In the genomic region with DNA sequence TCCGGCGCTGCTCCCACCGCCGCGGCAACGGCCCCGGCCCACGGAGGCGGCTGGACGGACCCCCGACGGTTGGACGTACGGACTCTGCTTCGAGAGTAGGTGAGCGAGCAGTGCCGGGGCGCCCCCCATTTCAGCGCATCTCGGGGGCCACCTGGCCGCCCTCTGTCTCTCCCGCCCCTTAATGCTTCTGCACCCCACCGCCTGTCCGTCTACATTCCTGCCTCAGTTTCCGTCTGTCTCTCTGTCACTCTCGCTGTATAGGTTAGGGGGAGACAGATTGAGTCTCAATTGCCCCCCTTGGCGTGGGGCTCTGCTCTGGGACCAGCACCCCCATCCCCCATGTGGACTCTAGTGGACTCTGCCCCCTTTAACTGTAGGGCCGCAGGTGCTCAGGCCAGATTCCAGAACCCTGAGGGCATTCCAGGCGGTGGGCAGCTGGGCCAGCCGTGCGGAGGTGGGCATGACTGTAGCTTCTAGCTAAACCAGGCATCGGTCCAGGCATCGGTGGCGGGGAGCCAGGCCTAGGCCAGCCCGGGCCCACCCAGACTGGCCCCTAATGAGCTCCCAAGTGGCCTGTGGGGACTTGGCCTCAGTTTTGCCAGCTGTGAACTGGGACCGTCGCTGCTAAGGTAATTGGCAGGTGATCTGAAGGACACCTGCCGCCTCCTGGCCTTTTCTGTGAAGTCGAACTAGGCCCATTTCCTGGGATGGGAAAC, we compare ENCODE assay signal across 8 cellular contexts. TPM values are rescaled to one million over a fixed set of nuclear protein-coding genes. Genes with fewer than 3 reads are reported as not detected.
DNase-seq lines count a peak whose midpoint lies in the region; ATAC-seq and TF ChIP-seq lines count a peak whose summit lies in the region.

No MANE protein-coding gene starts in this region.

- H3K27ac ChIP-seq in right atrium auricular region (peak overlapping the region; percentile 20 to 59), skin epidermis (peak overlapping the region in 20 of 21 experiments; percentile 1 to 90 (median 70))

- peaks cover 0 to 43% of the 10 kb centered on the region in 2 donors for H3K4me1 ChIP-seq in right atrium auricular region

- TF ChIP-seq CTCF in right atrium auricular region (IDR thresholded peaks at IDR 0.05), result no peak

- no peaks in the 10 kb centered on the region for H3K27me3 Mint-ChIP-seq in activated T-cell treated with anti-CD3 and anti-CD28 coated beads, Interleukin-2, amount 50 U/mL, for 24 hours

- H3K4me3 ChIP-seq in right atrium auricular region, result peak overlapping the region; percentile 53 to 59
- peak overlapping the region; percentile 55 to 79 (median 60) for H3K4me3 ChIP-seq in skin epidermis

- peak; percentile 5 for ATAC-seq in GM18873 (IDR thresholded peaks at IDR 0.05; ENCODE audit: low FRiP score, unreplicated experiment)
- ATAC-seq in HG03060 (IDR thresholded peaks at IDR 0.05; ENCODE audit: low read depth, unreplicated experiment), result peak; percentile 15
- ATAC-seq in HG03097 (IDR thresholded peaks at IDR 0.05; ENCODE audit: low FRiP score, unreplicated experiment), result no peak
- no peak for ATAC-seq in HG03108 (IDR thresholded peaks at IDR 0.05; ENCODE audit: unreplicated experiment)

- peak overlapping the region; percentile 89 for H3K4me3 Mint-ChIP-seq in activated T-cell treated with anti-CD3 and anti-CD28 coated beads, Interleukin-2, amount 50 U/mL, for 24 hours

- H3K4me1 Mint-ChIP-seq in activated T-cell treated with anti-CD3 and anti-CD28 coated beads, Interleukin-2, amount 50 U/mL, for 24 hours (ENCODE audit: low read depth), result peaks cover 31% of the 10 kb centered on the region

- H3K27me3 ChIP-seq in right atrium auricular region, result no peaks in the 10 kb centered on the region

- no peaks in the 10 kb centered on the region for H3K9me3 Mint-ChIP-seq in activated T-cell treated with anti-CD3 and anti-CD28 coated beads, Interleukin-2, amount 50 U/mL, for 24 hours

- peak; percentile 49 for DNase-seq in activated T-cell treated with anti-CD3 and anti-CD28 coated beads, Interleukin-2, amount 50 U/mL, for 24 hours
- DNase-seq in right atrium auricular region (ENCODE audit: low spot score) (no peak), NAMALWA (ENCODE audit: low spot score) (no peak)

- H3K27ac Mint-ChIP-seq in activated T-cell treated with anti-CD3 and anti-CD28 coated beads, Interleukin-2, amount 50 U/mL, for 24 hours, result peak overlapping the region; percentile 88

- H3K9me3 ChIP-seq in right atrium auricular region, result no peaks in the 10 kb centered on the region

- no peaks in the 10 kb centered on the region for H3K36me3 ChIP-seq in right atrium auricular region

- peaks cover 3% of the 10 kb centered on the region for H3K36me3 Mint-ChIP-seq in activated T-cell treated with anti-CD3 and anti-CD28 coated beads, Interleukin-2, amount 50 U/mL, for 24 hours (ENCODE audit: low read depth)

RNA-seq across cellular contexts. Expression of a gene that starts 0.4 kb away (rescaled TPM):
- 1 to 10 TPM; 2.6 to 4.2 TPM for total RNA-seq in right atrium auricular region

RNA-seq across cellular contexts. Expression of a gene that starts 30.5 kb away (rescaled TPM):
- total RNA-seq in right atrium auricular region, result 10 to 100 TPM; 26.3 to 36.6 TPM

Comparison
In these comparisons a context has a peak if more than half of its experiments do, and no peak if none do; other contexts are left out.
1. ATAC-seq: peak in GM18873 (single experiment) and HG03060 (single experiment); none in HG03097 (single experiment) and HG03108 (single experiment).